In genomic region chr4:158865520-158866177, GRCh38 we compare ENCODE assay signal across 32 cellular contexts.
"Had no signal": no experiment of that assay in that cellular context is flagged by ENCODE, and none has a peak within 500 bp of the region (broad histone marks: within the 10 kb centered on the region; RNA-seq: fewer than 3 reads in every experiment).

No MANE protein-coding gene starts in this region.

- H3K4me1 Mint-ChIP-seq: naive B cell; stimulated activated naive CD8-positive, alpha-beta T cell treated with anti-CD3 and anti-CD28 coated beads, Interleukin-15, amount 100 ng/mL, for 72 hours had no signal

- H3K27ac ChIP-seq: adrenal gland, body of pancreas, colonic mucosa, dorsolateral prefrontal cortex, gastrocnemius medialis, neutrophil, sigmoid colon, tibial nerve, VCaP had no signal

- H3K9me3 ChIP-seq: adrenal gland, body of pancreas, colonic mucosa, gastrocnemius medialis, neutrophil, sigmoid colon, tibial nerve had no signal

- H3K27me3 Mint-ChIP-seq: activated naive CD8-positive, alpha-beta T cell; progenitor cell of endocrine pancreas; stimulated activated naive CD8-positive, alpha-beta T cell treated with anti-CD3 and anti-CD28 coated beads, Interleukin-15, amount 100 ng/mL, for 72 hours had no signal

- H3K27ac Mint-ChIP-seq: activated naive CD8-positive, alpha-beta T cell; activated T-cell treated with anti-CD3 and anti-CD28 coated beads, Interleukin-2, amount 50 U/mL, for 72 hours; naive B cell; nephron progenitor cell; progenitor cell of endocrine pancreas; stimulated activated memory B cell treated with anti-CD40 and anti-IgM and Interleukin-4, amounts not matched to agents 10 μg/mL and 1 μg/mL and 100 μg/mL, for 72 hours had no signal

- DNase-seq: activated CD4-positive, alpha-beta T cell treated with anti-CD3 and anti-CD28 coated beads for 4 hours; activated CD4-positive, alpha-beta T cell treated with anti-CD3 and anti-CD28 coated beads, Interleukin-2, amount 50 U/mL, for 4 hours; activated effector memory CD4-positive, alpha-beta T cell treated with Interleukin-2 at 50 U/mL for 16 hours; activated naive CD4-positive, alpha-beta T cell treated with Interleukin-2 at 50 U/mL for 16 hours; activated T-cell treated with anti-CD3 and anti-CD28 coated beads for 4 hours; activated T-cell treated with anti-CD3 and anti-CD28 coated beads, Interleukin-2, amount 50 U/mL, for 72 hours; adrenal gland; aorta; body of pancreas; colonic mucosa; dorsolateral prefrontal cortex; effector memory CD4-positive, alpha-beta T cell; gastrocnemius medialis; glutamatergic neuron; islet precursor cell; mammary epithelial cell; naive B cell; nephron progenitor cell; retina; sigmoid colon; stimulated activated CD4-positive, alpha-beta T cell treated with anti-CD3 and anti-CD28 coated beads, Interleukin-1b, Interleukin-23, amount 100 ng/mL, for 48 hours; stimulated activated CD4-positive, alpha-beta T cell treated with anti-CD3 and anti-CD28 coated beads, Interleukin-4, amount 100 ng/mL, for 4 hours; stimulated activated CD8-positive, alpha-beta memory T cell treated with anti-CD3 and anti-CD28 coated beads, Interleukin-4, amount 100 ng/mL, for 48 hours; stimulated activated naive CD8-positive, alpha-beta T cell treated with anti-CD3 and anti-CD28 coated beads, Interleukin-15, amount 100 ng/mL, for 72 hours; substantia nigra had no signal

- ATAC-seq: activated T-cell treated with anti-CD3 and anti-CD28 coated beads, Interleukin-2, amount 50 U/mL, for 72 hours; body of pancreas; gastrocnemius medialis; stimulated activated memory B cell treated with anti-CD40 and anti-IgM and Interleukin-4, amounts not matched to agents 10 μg/mL and 1 μg/mL and 100 μg/mL, for 72 hours; stimulated activated naive CD8-positive, alpha-beta T cell treated with anti-CD3 and anti-CD28 coated beads, Interleukin-15, amount 100 ng/mL, for 72 hours had no signal

- H3K4me3 Mint-ChIP-seq: activated naive CD8-positive, alpha-beta T cell; activated T-cell treated with anti-CD3 and anti-CD28 coated beads, Interleukin-2, amount 50 U/mL, for 72 hours; naive B cell; nephron progenitor cell; stimulated activated memory B cell treated with anti-CD40 and anti-IgM and Interleukin-4, amounts not matched to agents 10 μg/mL and 1 μg/mL and 100 μg/mL, for 72 hours; stimulated activated naive CD8-positive, alpha-beta T cell treated with anti-CD3 and anti-CD28 coated beads, Interleukin-15, amount 100 ng/mL, for 72 hours had no signal

- H3K4me3 ChIP-seq: adrenal gland, body of pancreas, colonic mucosa, dorsolateral prefrontal cortex, gastrocnemius medialis, sigmoid colon, smooth muscle cell, tibial nerve had no signal

- H3K9me3 Mint-ChIP-seq: activated T-cell treated with anti-CD3 and anti-CD28 coated beads, Interleukin-2, amount 50 U/mL, for 72 hours; naive B cell; nephron progenitor cell; stimulated activated memory B cell treated with anti-CD40 and anti-IgM and Interleukin-4, amounts not matched to agents 10 μg/mL and 1 μg/mL and 100 μg/mL, for 72 hours; stimulated activated naive CD8-positive, alpha-beta T cell treated with anti-CD3 and anti-CD28 coated beads, Interleukin-15, amount 100 ng/mL, for 72 hours had no signal

- H3K27me3 ChIP-seq: adrenal gland, body of pancreas, colonic mucosa, dorsolateral prefrontal cortex, gastrocnemius medialis, neutrophil, sigmoid colon, tibial nerve had no signal

- H3K4me1 ChIP-seq: adrenal gland, body of pancreas, colonic mucosa had no signal

- H3K36me3 Mint-ChIP-seq: naive B cell; stimulated activated memory B cell treated with anti-CD40 and anti-IgM and Interleukin-4, amounts not matched to agents 10 μg/mL and 1 μg/mL and 100 μg/mL, for 72 hours had no signal
